In genomic region chr6:163772701-163773100, GRCh38 we compare ENCODE assay signal across 30 cellular contexts.
DNase-seq lines count a peak whose midpoint lies in the region; ATAC-seq, FAIRE-seq and TF ChIP-seq lines count a peak whose summit lies in the region.
"Had no signal": no experiment of that assay in that cellular context is flagged by ENCODE, and none has a peak within 500 bp of the region (broad histone marks: within the 10 kb centered on the region; RNA-seq: fewer than 3 reads in every experiment).

No MANE protein-coding gene starts in this region.

- intact Hi-C loops in K562 (cut with micrococcal nuclease), result no loop called here

- no peak for FAIRE-seq in K562 (lab: Jason Lieb, UNC)
- FAIRE-seq: A204.1, A549, D721Med had no signal

- no peaks in the 10 kb centered on the region for H3K36me3 ChIP-seq in K562 (ENCODE audit: control insufficient read depth, insufficient read depth, low read length)
- H3K36me3 ChIP-seq: BE2C; BLaER1; BLaER1 treated with 17β-estradiol and CSF1 and Interleukin-3, amounts not matched to agents 10 nM and 100 nM had no signal

- no peak for TF ChIP-seq POLR2A in K562 (conservative IDR thresholded peaks at IDR 0.05)

- H3K9me1 ChIP-seq in K562 (ENCODE audit: control insufficient read depth, insufficient read depth, low read length), result no peaks in the 10 kb centered on the region

- no peak for ATAC-seq in K562
- no peak for ATAC-seq in stimulated activated effector memory CD8-positive, alpha-beta T cell treated with anti-CD3 and anti-CD28 coated beads, Interleukin-12 subunit alpha, Interleukin-12 subunit beta, amount 100 ng/mL, for 72 hours
- ATAC-seq: A549; CD8-positive, alpha-beta T cell had no signal

- no peak overlapping the region for H3K4me3 Mint-ChIP-seq in stimulated activated effector memory CD8-positive, alpha-beta T cell treated with anti-CD3 and anti-CD28 coated beads, Interleukin-12 subunit alpha, Interleukin-12 subunit beta, amount 100 ng/mL, for 72 hours
- H3K4me3 Mint-ChIP-seq: B cell; CD14-positive monocyte; CD4-positive, alpha-beta memory T cell; CD4-positive, alpha-beta T cell; CD4-positive, CD25-positive, alpha-beta regulatory T cell; CD8-positive, alpha-beta memory T cell; CD8-positive, alpha-beta T cell had no signal

- H3K4me1 Mint-ChIP-seq in stimulated activated effector memory CD8-positive, alpha-beta T cell treated with anti-CD3 and anti-CD28 coated beads, Interleukin-12 subunit alpha, Interleukin-12 subunit beta, amount 100 ng/mL, for 72 hours, result no peaks in the 10 kb centered on the region
- H3K4me1 Mint-ChIP-seq: B cell; CD14-positive monocyte; CD8-positive, alpha-beta memory T cell had no signal

- WGBS in K562 (ENCODE audit: insufficient coverage, low coverage, missing lambda C conversion rate), result 23% methylated on average over 1 of the region's 1 CpG

- no peak overlapping the region for H2AFZ ChIP-seq in K562 (ENCODE audit: low read depth, low read length)

- no peak overlapping the region for H3K27ac Mint-ChIP-seq in stimulated activated effector memory CD8-positive, alpha-beta T cell treated with anti-CD3 and anti-CD28 coated beads, Interleukin-12 subunit alpha, Interleukin-12 subunit beta, amount 100 ng/mL, for 72 hours
- H3K27ac Mint-ChIP-seq: B cell; CD14-positive monocyte; CD4-positive, alpha-beta memory T cell; CD4-positive, alpha-beta T cell; CD4-positive, CD25-positive, alpha-beta regulatory T cell; CD8-positive, alpha-beta memory T cell; CD8-positive, alpha-beta T cell had no signal

- H3K4me3 ChIP-seq in K562, result no peak overlapping the region
- H3K4me3 ChIP-seq: A549; BLaER1; BLaER1 treated with 17β-estradiol and CSF1 and Interleukin-3, amounts not matched to agents 10 nM and 100 nM had no signal

- in situ Hi-C loops in K562 (cut with MboI), result no loop called here

- POLR2A ChIA-PET in K562 (lab: Yijun Ruan, JAX), result no interaction called here

- TF ChIP-seq RAD21 in K562 (CRISPR knock-in tag; conservative IDR thresholded peaks at IDR 0.05 in 1 of 2, IDR thresholded peaks at IDR 0.05 in 1 of 2), result no peak

- no peak for DNase-seq in K562 (ENCODE audit: extremely low read depth in 1 of 4, low spot score in 3 of 4)
- DNase-seq in stimulated activated effector memory CD8-positive, alpha-beta T cell treated with anti-CD3 and anti-CD28 coated beads, Interleukin-12 subunit alpha, Interleukin-12 subunit beta, amount 100 ng/mL, for 72 hours (ENCODE audit: low spot score in 2 of 2), result no peak
- DNase-seq: 8988T; ACHN; AML-193; BE2C; C1 segment of cervical spinal cord; Caco-2; Calu3; CD4-positive, alpha-beta memory T cell; CD4-positive, alpha-beta T cell; CD4-positive, CD25-positive, alpha-beta regulatory T cell; CD8-positive, alpha-beta memory T cell; CD8-positive, alpha-beta T cell; COR-L47; DMS 273 treated with DMSO at 0.1 percent for 48 hours; DMS53; DMS79; DMS79 treated with DMSO at 0.1 percent for 48 hours; DND-41; EL had no signal

- H3K9me3 Mint-ChIP-seq in stimulated activated effector memory CD8-positive, alpha-beta T cell treated with anti-CD3 and anti-CD28 coated beads, Interleukin-12 subunit alpha, Interleukin-12 subunit beta, amount 100 ng/mL, for 72 hours, result peaks cover 5% of the 10 kb centered on the region
- H3K9me3 Mint-ChIP-seq: CD4-positive, alpha-beta memory T cell; CD4-positive, alpha-beta T cell; CD8-positive, alpha-beta T cell had no signal

- TF ChIP-seq CTCF in K562 (IDR thresholded peaks at IDR 0.05 in 2 of 3, conservative IDR thresholded peaks at IDR 0.05 in 1 of 3; ENCODE audit: insufficient read depth in 2 of 3, low read depth in 1 of 3, low read length in 3 of 3), result no peak

- BruUV-seq in K562 (replicated peaks; lab: Mats Ljungman, UMichigan), result no TSS peak

- no peaks in the 10 kb centered on the region for H3K36me3 Mint-ChIP-seq in stimulated activated effector memory CD8-positive, alpha-beta T cell treated with anti-CD3 and anti-CD28 coated beads, Interleukin-12 subunit alpha, Interleukin-12 subunit beta, amount 100 ng/mL, for 72 hours
- H3K36me3 Mint-ChIP-seq: CD14-positive monocyte; CD4-positive, alpha-beta memory T cell; CD4-positive, CD25-positive, alpha-beta regulatory T cell; CD8-positive, alpha-beta memory T cell; CD8-positive, alpha-beta T cell had no signal

- CTCF ChIA-PET in K562 (lab: Yijun Ruan, JAX; ENCODE audit: low intra/inter-chr PET ratio), result no interaction called here

- H3K4me1 ChIP-seq in K562 (replicated peaks in 1 of 2; ENCODE audit: control insufficient read depth in 2 of 2, insufficient read depth in 2 of 2, low read length in 2 of 2), result peaks cover 3 to 19% of the 10 kb centered on the region in 2 experiments; a peak in 3 of 5 replicates
- H3K4me1 ChIP-seq: A549; BLaER1; BLaER1 treated with 17β-estradiol and CSF1 and Interleukin-3, amounts not matched to agents 10 nM and 100 nM; Caco-2 had no signal

- H3K9ac ChIP-seq in K562 (ENCODE audit: insufficient read depth in 1 of 2, low read depth in 2 of 2, low read length in 2 of 2), result no peak overlapping the region
- H3K9ac ChIP-seq: BLaER1; BLaER1 treated with 17β-estradiol and CSF1 and Interleukin-3, amounts not matched to agents 10 nM and 100 nM had no signal

- no peaks in the 10 kb centered on the region for H3K9me3 ChIP-seq in K562 (replicated peaks; ENCODE audit: control insufficient read depth, insufficient read depth, low read depth, low read length)
- H3K9me3 ChIP-seq: A549; BE2C; BLaER1; BLaER1 treated with 17β-estradiol and CSF1 and Interleukin-3, amounts not matched to agents 10 nM and 100 nM; Caco-2 had no signal

- no peak overlapping the region for H3K4me2 ChIP-seq in K562 (ENCODE audit: insufficient read depth, low read length)
- H3K4me2 ChIP-seq: A549; BLaER1; BLaER1 treated with 17β-estradiol and CSF1 and Interleukin-3, amounts not matched to agents 10 nM and 100 nM had no signal

- H3K79me2 ChIP-seq in K562 (ENCODE audit: control insufficient read depth, insufficient read depth, low read length), result no peaks in the 10 kb centered on the region

- no peaks in the 10 kb centered on the region for H4K20me1 ChIP-seq in K562 (replicated peaks; ENCODE audit: control insufficient read depth, insufficient read depth, low read length)
- H4K20me1 ChIP-seq: BLaER1; BLaER1 treated with 17β-estradiol and CSF1 and Interleukin-3, amounts not matched to agents 10 nM and 100 nM had no signal

- no peak overlapping the region for H3K27ac ChIP-seq in K562 (ENCODE audit: extremely low read depth, low read depth, low read length)
- H3K27ac ChIP-seq: 22Rv1; A549; BLaER1; BLaER1 treated with 17β-estradiol and CSF1 and Interleukin-3, amounts not matched to agents 10 nM and 100 nM; C4-2B had no signal

- no peak for TF ChIP-seq EP300 in K562 (IDR thresholded peaks at IDR 0.05; ENCODE audit: low read length)

- no peaks in the 10 kb centered on the region for H3K27me3 ChIP-seq in K562 (ENCODE audit: control insufficient read depth in 2 of 2, insufficient read depth in 2 of 2, low read length in 2 of 2)
- H3K27me3 ChIP-seq: BE2C; BLaER1; BLaER1 treated with 17β-estradiol and CSF1 and Interleukin-3, amounts not matched to agents 10 nM and 100 nM had no signal

TF ChIP-seq in K562, 482 proteins besides CTCF, POLR2A, EP300 and RAD21:
- TF ChIP-seq LARP7 (IDR thresholded peaks at IDR 0.05) (no peak), ZNF121 (CRISPR knock-in tag; conservative IDR thresholded peaks at IDR 0.05) (peak; percentile 57), FOXO4 (CRISPR knock-in tag; IDR thresholded peaks at IDR 0.05) (no peak), RBM25 (IDR thresholded peaks at IDR 0.05; ENCODE audit: low read depth, low read length, severe bottlenecking) (peak; percentile 68)
TF ChIP-seq in K562: peak in this region for 2.
